In the genomic region with DNA sequence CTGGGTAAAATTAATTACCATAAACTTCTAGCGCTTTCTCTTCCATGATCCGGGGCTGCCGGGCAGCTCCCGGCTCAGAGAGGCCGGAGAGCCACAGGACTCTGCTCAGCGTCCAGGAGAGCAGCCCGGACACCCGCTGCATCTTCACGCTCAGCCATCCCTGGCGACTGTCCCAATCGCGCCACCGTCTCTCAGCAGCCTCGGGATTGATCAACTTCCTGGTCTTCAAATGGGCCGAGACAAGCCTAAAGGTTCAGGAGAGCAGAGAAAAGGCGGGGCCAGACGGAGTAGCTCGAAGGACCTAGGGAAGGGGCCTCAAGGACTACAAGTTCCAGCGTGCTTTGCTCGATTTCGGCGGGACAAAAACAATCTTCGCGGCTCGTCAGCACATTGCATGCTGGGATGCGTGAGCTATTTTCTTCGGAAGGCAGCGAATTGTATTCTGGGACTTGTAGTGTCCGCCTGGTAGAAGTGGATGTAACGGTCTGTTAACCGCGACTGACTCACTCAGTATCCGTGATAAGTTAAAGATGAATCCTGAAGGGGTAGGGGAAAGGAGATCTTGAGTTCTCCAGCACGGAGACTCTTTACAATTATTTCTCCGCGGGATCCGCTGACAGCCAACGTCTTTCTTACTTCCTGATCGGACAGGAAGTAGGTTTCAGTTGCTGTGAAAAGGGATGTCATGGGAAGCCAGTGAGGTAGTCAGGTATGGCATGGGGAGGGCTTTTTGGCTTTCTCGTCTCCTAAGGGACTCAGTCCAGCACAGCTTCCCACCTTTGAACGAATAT, we compare ENCODE assay signal across 8 cellular contexts. TPM values are rescaled to one million over a fixed set of nuclear protein-coding genes. Genes with fewer than 3 reads are reported as not detected.
A peak's percentile ranks its signal among the peaks of the same experiment; 100 is the strongest.
DNase-seq lines count a peak whose midpoint lies in the region; ATAC-seq and TF ChIP-seq lines count a peak whose summit lies in the region.

TSS of gene CIAO2A (minus strand) at position 212 of the 791 bp plus-strand sequence. CDS start at position 142, 70 bp downstream.

- peaks cover 71% of the 10 kb centered on the region for H3K4me1 Mint-ChIP-seq in T-helper 17 cell

- peak in 1 of 4 experiments; percentile 12 for TF ChIP-seq CTCF in prostate gland (IDR thresholded peaks at IDR 0.05)

- H3K36me3 ChIP-seq in prostate gland (no peaks in the 10 kb centered on the region), urinary bladder (ENCODE audit: insufficient read depth) (no peaks in the 10 kb centered on the region)

- peak within 1 kb of the TSS; percentile 99 for H3K4me3 Mint-ChIP-seq in T-helper 17 cell

- intact Hi-C loops in left ventricle myocardium superior (cut with micrococcal nuclease) (no loop called here), prostate gland (cut with DNase I) (no loop called here)

- H3K9me3 ChIP-seq in T-helper 17 cell (ENCODE audit: control insufficient read depth, low read length, poor library complexity, severe bottlenecking), result no peaks in the 10 kb centered on the region
- no peaks in the 10 kb centered on the region for H3K9me3 ChIP-seq in prostate gland

- peak; percentile 69 for TF ChIP-seq POLR2A in prostate gland (IDR thresholded peaks at IDR 0.05)

- H3K4me1 ChIP-seq in prostate gland (replicated peaks) (peaks cover 4% of the 10 kb centered on the region), urinary bladder (ENCODE audit: insufficient read depth) (no peaks in the 10 kb centered on the region)

- DNase-seq in NCI-H1694 treated with DMSO at 0.1 percent for 48 hours (lab: John Stamatoyannopoulos, UW), result peak; percentile 98
- DNase-seq in T-helper 17 cell, result peak; percentile 73 to 84 (median 77)
- peak; percentile 62 to 97 (median 92) for DNase-seq in anterior cingulate cortex (lab: John Stamatoyannopoulos, UW)
- DNase-seq in left ventricle myocardium superior, result peak; percentile 92
- DNase-seq in prostate gland (ENCODE audit: low spot score), result peak; percentile 97

- peak within 1 kb of the TSS; percentile 87 to 90 for H3K27ac ChIP-seq in prostate gland
- H3K27ac ChIP-seq in urinary bladder (ENCODE audit: low read depth), result peak within 1 kb of the TSS; percentile 82

- H3K27ac Mint-ChIP-seq in T-helper 17 cell, result peak within 1 kb of the TSS; percentile 99

- H3K4me3 ChIP-seq in prostate gland (peak within 1 kb of the TSS; percentile 59 to 61), urinary bladder (ENCODE audit: low read depth, low read length) (peak within 1 kb of the TSS; percentile 61)

- peak; percentile 65 for ATAC-seq in GM18498 (IDR thresholded peaks at IDR 0.05; ENCODE audit: unreplicated experiment)
- peak; percentile 73 for ATAC-seq in HG02885 (IDR thresholded peaks at IDR 0.05; ENCODE audit: poor library complexity, unreplicated experiment)
- peak; percentile 77 for ATAC-seq in T-helper 17 cell
- peak; percentile 83 for ATAC-seq in left ventricle myocardium superior

- peaks cover 9% of the 10 kb centered on the region for H3K36me3 Mint-ChIP-seq in T-helper 17 cell (ENCODE audit: low read depth)

- WGBS in prostate gland, result under 1% methylated on average over 41 of the region's 41 CpGs
- WGBS in urinary bladder, result under 1% methylated on average over 41 of the region's 41 CpGs

- no peaks in the 10 kb centered on the region for H3K27me3 Mint-ChIP-seq in T-helper 17 cell

- H3K27me3 ChIP-seq in prostate gland (replicated peaks; ENCODE audit: insufficient read depth), result no peaks in the 10 kb centered on the region

RNA-seq across cellular contexts. Expression of gene CIAO2A, which starts in this region (rescaled TPM):
- 10 to 100 TPM; 21.5 to 23.1 TPM for total RNA-seq in T-helper 17 cell
- 72.2 TPM for total RNA-seq in left ventricle myocardium superior
- 100 to 1,000 TPM in 1 of 2 donors, 10 to 100 TPM in 1; 47.2 to 133 TPM for total RNA-seq in prostate gland
- total RNA-seq in urinary bladder, result 54.6 TPM
- 33.5 TPM for polyA plus RNA-seq in urinary bladder

Comparison
In these comparisons a context has a peak if more than half of its experiments do, and no peak if none do; other contexts are left out.
1. Peak in every context shown above with its lines: DNase-seq, ATAC-seq, H3K4me3 ChIP-seq and H3K27ac ChIP-seq.